Comparison of ENCODE assay signal across 1 cellular context in the genomic region with DNA sequence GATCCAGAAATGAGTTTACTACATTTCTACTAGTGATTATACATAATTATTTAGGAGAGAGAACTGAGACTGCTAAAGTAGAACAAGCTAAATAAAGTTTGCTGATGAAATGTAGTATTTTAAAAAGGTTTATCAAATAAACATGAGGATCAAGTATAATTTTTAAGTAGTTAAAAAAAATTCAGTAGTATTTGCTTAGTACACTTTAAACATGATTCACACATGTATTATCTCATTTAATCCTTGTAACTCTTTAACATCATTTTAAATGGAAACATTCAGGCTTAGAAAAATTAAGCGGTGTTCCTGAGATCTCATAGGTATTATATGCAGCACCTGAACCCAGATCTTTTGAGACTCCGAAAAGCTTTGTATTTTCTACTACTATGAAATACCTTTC.
TF ChIP-seq lines count a peak whose summit lies in the region.

No MANE protein-coding gene starts in this region.

TF ChIP-seq in IMR-90, 13 proteins besides CTCF, POLR2A, EP300 and RAD21 (continued from another document):
- TF ChIP-seq, protein P1, sequence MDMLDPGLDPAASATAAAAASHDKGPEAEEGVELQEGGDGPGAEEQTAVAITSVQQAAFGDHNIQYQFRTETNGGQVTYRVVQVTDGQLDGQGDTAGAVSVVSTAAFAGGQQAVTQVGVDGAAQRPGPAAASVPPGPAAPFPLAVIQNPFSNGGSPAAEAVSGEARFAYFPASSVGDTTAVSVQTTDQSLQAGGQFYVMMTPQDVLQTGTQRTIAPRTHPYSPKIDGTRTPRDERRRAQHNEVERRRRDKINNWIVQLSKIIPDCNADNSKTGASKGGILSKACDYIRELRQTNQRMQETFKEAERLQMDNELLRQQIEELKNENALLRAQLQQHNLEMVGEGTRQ (IDR thresholded peaks at IDR 0.05; ENCODE audit: low read depth, low read length) = no peak
- TF ChIP-seq BHLHE40 (IDR thresholded peaks at IDR 0.05; ENCODE audit: low read depth, low read length) = no peak
- TF ChIP-seq, protein P2, sequence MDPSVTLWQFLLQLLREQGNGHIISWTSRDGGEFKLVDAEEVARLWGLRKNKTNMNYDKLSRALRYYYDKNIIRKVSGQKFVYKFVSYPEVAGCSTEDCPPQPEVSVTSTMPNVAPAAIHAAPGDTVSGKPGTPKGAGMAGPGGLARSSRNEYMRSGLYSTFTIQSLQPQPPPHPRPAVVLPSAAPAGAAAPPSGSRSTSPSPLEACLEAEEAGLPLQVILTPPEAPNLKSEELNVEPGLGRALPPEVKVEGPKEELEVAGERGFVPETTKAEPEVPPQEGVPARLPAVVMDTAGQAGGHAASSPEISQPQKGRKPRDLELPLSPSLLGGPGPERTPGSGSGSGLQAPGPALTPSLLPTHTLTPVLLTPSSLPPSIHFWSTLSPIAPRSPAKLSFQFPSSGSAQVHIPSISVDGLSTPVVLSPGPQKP (IDR thresholded peaks at IDR 0.05; ENCODE audit: borderline replicate concordance, low read depth, low read length) = no peak
- no peak for TF ChIP-seq RFX5 (IDR thresholded peaks at IDR 0.05; ENCODE audit: low read depth, low read length)
- TF ChIP-seq RCOR1 (IDR thresholded peaks at IDR 0.05; ENCODE audit: insufficient replicate concordance, low read length) = no peak
- no peak for TF ChIP-seq MAFK (IDR thresholded peaks at IDR 0.05; ENCODE audit: low read depth, low read length)
- TF ChIP-seq FOS (IDR thresholded peaks at IDR 0.05; ENCODE audit: low read depth, low read length) = no peak
- no peak for TF ChIP-seq MXI1 (IDR thresholded peaks at IDR 0.05; ENCODE audit: borderline replicate concordance, low read depth, low read length)
